Comparison of ENCODE assay signal across 1 cellular context in the genomic region with DNA sequence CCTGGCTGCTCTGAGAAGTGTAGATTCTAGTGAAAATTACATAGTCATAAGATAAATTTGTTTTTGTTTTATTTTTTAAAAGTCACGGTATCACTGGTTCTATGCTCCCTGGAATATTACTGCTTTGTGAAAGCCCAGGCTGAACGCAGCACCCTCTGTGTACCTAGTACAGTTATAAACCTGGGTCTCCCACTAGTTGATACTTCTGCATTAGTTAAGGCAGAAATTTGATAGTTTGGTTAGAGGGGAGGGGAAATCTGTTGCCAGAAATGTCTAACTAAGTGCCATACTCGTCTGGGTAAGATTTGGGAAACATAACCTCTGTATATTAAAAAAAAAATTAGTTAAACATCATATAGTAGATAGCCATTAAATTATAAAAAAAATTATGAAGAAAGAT.
TF ChIP-seq lines count a peak whose summit lies in the region.

No MANE protein-coding gene starts in this region.

TF ChIP-seq in SK-N-SH treated with all-trans-retinoic acid at 6 μM for 48 hours, 23 proteins besides CTCF, POLR2A, EP300 and RAD21 (continued from another document):
- TF ChIP-seq, protein P1, sequence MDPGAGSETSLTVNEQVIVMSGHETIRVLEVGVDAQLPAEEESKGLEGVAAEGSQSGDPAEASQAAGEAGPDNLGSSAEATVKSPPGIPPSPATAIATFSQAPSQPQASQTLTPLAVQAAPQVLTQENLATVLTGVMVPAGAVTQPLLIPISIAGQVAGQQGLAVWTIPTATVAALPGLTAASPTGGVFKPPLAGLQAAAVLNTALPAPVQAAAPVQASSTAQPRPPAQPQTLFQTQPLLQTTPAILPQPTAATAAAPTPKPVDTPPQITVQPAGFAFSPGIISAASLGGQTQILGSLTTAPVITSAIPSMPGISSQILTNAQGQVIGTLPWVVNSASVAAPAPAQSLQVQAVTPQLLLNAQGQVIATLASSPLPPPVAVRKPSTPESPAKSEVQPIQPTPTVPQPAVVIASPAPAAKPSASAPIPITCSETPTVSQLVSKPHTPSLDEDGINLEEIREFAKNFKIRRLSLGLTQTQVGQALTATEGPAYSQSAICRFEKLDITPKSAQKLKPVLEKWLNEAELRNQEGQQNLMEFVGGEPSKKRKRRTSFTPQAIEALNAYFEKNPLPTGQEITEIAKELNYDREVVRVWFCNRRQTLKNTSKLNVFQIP (CRISPR knock-in tag; IDR thresholded peaks at IDR 0.05; ENCODE audit: borderline replicate concordance, low read depth), result no peak
- TF ChIP-seq OSR1 (CRISPR knock-in tag; IDR thresholded peaks at IDR 0.05) (no peak), PPARA (CRISPR knock-in tag; IDR thresholded peaks at IDR 0.05; ENCODE audit: borderline replicate concordance) (no peak), GLIS3 (CRISPR knock-in tag; IDR thresholded peaks at IDR 0.05) (no peak), RARB (CRISPR knock-in tag; IDR thresholded peaks at IDR 0.05) (no peak), ZFP3 (CRISPR knock-in tag; IDR thresholded peaks at IDR 0.05) (no peak), ARNTL (CRISPR knock-in tag; IDR thresholded peaks at IDR 0.05; ENCODE audit: borderline replicate concordance, low read depth) (no peak), ZNF565 (CRISPR knock-in tag; conservative IDR thresholded peaks at IDR 0.05; ENCODE audit: low read depth) (no peak), SNAI2 (CRISPR knock-in tag; IDR thresholded peaks at IDR 0.05) (no peak)
- TF ChIP-seq, protein P2, sequence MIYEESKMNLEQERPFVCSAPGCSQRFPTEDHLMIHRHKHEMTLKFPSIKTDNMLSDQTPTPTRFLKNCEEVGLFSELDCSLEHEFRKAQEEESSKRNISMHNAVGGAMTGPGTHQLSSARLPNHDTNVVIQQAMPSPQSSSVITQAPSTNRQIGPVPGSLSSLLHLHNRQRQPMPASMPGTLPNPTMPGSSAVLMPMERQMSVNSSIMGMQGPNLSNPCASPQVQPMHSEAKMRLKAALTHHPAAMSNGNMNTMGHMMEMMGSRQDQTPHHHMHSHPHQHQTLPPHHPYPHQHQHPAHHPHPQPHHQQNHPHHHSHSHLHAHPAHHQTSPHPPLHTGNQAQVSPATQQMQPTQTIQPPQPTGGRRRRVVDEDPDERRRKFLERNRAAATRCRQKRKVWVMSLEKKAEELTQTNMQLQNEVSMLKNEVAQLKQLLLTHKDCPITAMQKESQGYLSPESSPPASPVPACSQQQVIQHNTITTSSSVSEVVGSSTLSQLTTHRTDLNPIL (CRISPR knock-in tag; IDR thresholded peaks at IDR 0.05; ENCODE audit: low read depth), result no peak
